In genomic region chr16:11148045-11148444, GRCh38 we compare ENCODE assay signal across 28 cellular contexts.
"Had no signal": no experiment of that assay in that cellular context is flagged by ENCODE, and none has a peak within 500 bp of the region (broad histone marks: within the 10 kb centered on the region; RNA-seq: fewer than 3 reads in every experiment).

No MANE protein-coding gene starts in this region.

- H3K27me3 ChIP-seq: adrenal gland, body of pancreas, esophagus muscularis mucosa, foreskin keratinocyte, gastrocnemius medialis had no signal

- H3K9me3 ChIP-seq: adrenal gland, body of pancreas, esophagus muscularis mucosa, gastrocnemius medialis had no signal

- H3K27ac ChIP-seq: adrenal gland, esophagus muscularis mucosa, foreskin keratinocyte, gastrocnemius medialis had no signal

- H3K36me3 ChIP-seq: adrenal gland, esophagus muscularis mucosa, gastrocnemius medialis had no signal

- DNase-seq: activated CD4-positive, alpha-beta memory T cell treated with anti-CD3 and anti-CD28 coated beads for 36 hours; activated CD4-positive, alpha-beta T cell treated with anti-CD3 and anti-CD28 coated beads for 36 hours; activated CD4-positive, alpha-beta T cell treated with anti-CD3 and anti-CD28 coated beads, Interleukin-2, amount 10 ng/mL, durations not matched to agents 24 days and 14 days; activated CD4-positive, CD25-positive, alpha-beta regulatory T cell; activated CD4-positive, CD25-positive, alpha-beta regulatory T cell treated with anti-CD3 and anti-CD28 coated beads, Interleukin-2, amount 50 U/mL, for 72 hours; activated CD8-positive, alpha-beta memory T cell treated with anti-CD3 and anti-CD28 coated beads, Interleukin-2, amount 10 ng/mL, durations not matched to agents 7 days and 5 days; activated CD8-positive, alpha-beta memory T cell treated with anti-CD3 and anti-CD28 coated beads, Interleukin-2, amount 50 U/mL, for 4 hours; activated CD8-positive, alpha-beta T cell treated with anti-CD3 and anti-CD28 coated beads, Interleukin-2, amount 10 ng/mL, durations not matched to agents 7 days and 5 days; activated effector memory CD4-positive, alpha-beta T cell treated with anti-CD3 and anti-CD28 coated beads, Interleukin-2, amount 50 U/mL, for 16 hours; activated naive CD4-positive, alpha-beta T cell treated with anti-CD3 and anti-CD28 coated beads for 36 hours; activated naive CD8-positive, alpha-beta T cell treated with anti-CD3 and anti-CD28 coated beads for 36 hours; activated naive CD8-positive, alpha-beta T cell treated with anti-CD3 and anti-CD28 coated beads, Interleukin-2, amount 50 U/mL, for 24 hours; activated T-cell treated with anti-CD3 and anti-CD28 coated beads, Interleukin-2, amount 50 U/mL, for 1 hour; activated T-cell treated with anti-CD3 and anti-CD28 coated beads, Interleukin-2, amount 50 U/mL, for 48 hours; adrenal gland; amygdala; body of pancreas; cortex of kidney; dermis blood vessel endothelial cell; effector CD4-positive, alpha-beta T cell; effector memory CD8-positive, alpha-beta T cell; erythroblast; foreskin keratinocyte; gastrocnemius medialis; SW 1271; T-cell; T1000 had no signal

- H3K4me3 ChIP-seq: adrenal gland, body of pancreas, esophagus muscularis mucosa, gastrocnemius medialis had no signal

- H3K4me1 ChIP-seq: body of pancreas, foreskin keratinocyte had no signal
